In genomic region chr2:150204449-150204848, GRCh38 we compare ENCODE assay signal across 15 cellular contexts.
A peak's percentile ranks its signal among the peaks of the same experiment; 100 is the strongest.
DNase-seq lines count a peak whose midpoint lies in the region; ATAC-seq, FAIRE-seq and TF ChIP-seq lines count a peak whose summit lies in the region.
"Had no signal": no experiment of that assay in that cellular context is flagged by ENCODE, and none has a peak within 500 bp of the region (broad histone marks: within the 10 kb centered on the region; RNA-seq: fewer than 3 reads in every experiment).

No MANE protein-coding gene starts in this region.

- no peak for TF ChIP-seq POLR2A in HepG2 (IDR thresholded peaks at IDR 0.05; ENCODE audit: insufficient read depth in 1 of 2, low read depth in 2 of 2, low read length in 2 of 2)

- no peak overlapping the region for H3K4me2 ChIP-seq in HepG2 (ENCODE audit: low read depth, low read length)

- in situ Hi-C loops in HepG2 (cut with HindIII; ENCODE audit: extremely low pct_ligation_motif_present, low pct_unique_long_range_greater_than_20kb) = no loop called here

- H3K4me1 Mint-ChIP-seq in stimulated activated naive CD8-positive, alpha-beta T cell treated with anti-CD3 and anti-CD28 coated beads, Interleukin-15, amount 100 ng/mL, for 72 hours = no peaks in the 10 kb centered on the region
- H3K4me1 Mint-ChIP-seq in chondrocyte (ENCODE audit: low read depth) = peaks cover 8% of the 10 kb centered on the region
- H3K4me1 Mint-ChIP-seq: IgD-negative memory B cell had no signal

- H3K27me3 ChIP-seq in HepG2 (ENCODE audit: control insufficient read depth in 1 of 2, insufficient read depth in 2 of 2, low read length in 2 of 2) = no peaks in the 10 kb centered on the region

- H3K27ac ChIP-seq in HepG2 (ENCODE audit: extremely low read length, insufficient read depth, low read length) = no peak overlapping the region
- H3K27ac ChIP-seq: skin epidermis, VCaP had no signal

- no peak overlapping the region for H3K27ac Mint-ChIP-seq in stimulated activated naive CD8-positive, alpha-beta T cell treated with anti-CD3 and anti-CD28 coated beads, Interleukin-15, amount 100 ng/mL, for 72 hours
- H3K27ac Mint-ChIP-seq in chondrocyte (ENCODE audit: unreplicated experiment) = no peak overlapping the region
- H3K27ac Mint-ChIP-seq: CD4-positive, alpha-beta T cell; IgD-negative memory B cell; type B pancreatic cell had no signal

- FAIRE-seq in HepG2 (lab: Jason Lieb, UNC) = no peak
- FAIRE-seq: RCC 7860 had no signal

- ATAC-seq in HepG2 = no peak
- ATAC-seq in stimulated activated naive CD8-positive, alpha-beta T cell treated with anti-CD3 and anti-CD28 coated beads, Interleukin-15, amount 100 ng/mL, for 72 hours = no peak

- intact Hi-C loops in HepG2 (cut with micrococcal nuclease; ENCODE audit: unreplicated experiment) = no loop called here

- no peaks in the 10 kb centered on the region for H4K20me1 ChIP-seq in HepG2 (ENCODE audit: insufficient read depth, low read length)

- no peak for TF ChIP-seq CTCF in AG09309 (IDR thresholded peaks at IDR 0.05; ENCODE audit: control insufficient read depth, insufficient read depth, low read depth, low read length, missing control alignments)
- TF ChIP-seq CTCF in choroid plexus epithelial cell (conservative IDR thresholded peaks at IDR 0.05; ENCODE audit: low read depth, low read length) = no peak
- no peak for TF ChIP-seq CTCF in HepG2 (CRISPR knock-in tag; IDR thresholded peaks at IDR 0.05)
- no peak for TF ChIP-seq CTCF in chondrocyte (IDR thresholded peaks at IDR 0.05)

- no peaks in the 10 kb centered on the region for H3K36me3 ChIP-seq in HepG2 (replicated peaks in 1 of 2; ENCODE audit: control insufficient read depth in 1 of 2, insufficient read depth in 2 of 2, low read length in 2 of 2)

- BruUV-seq in HepG2 (replicated peaks; lab: Mats Ljungman, UMichigan) = no TSS peak

- no peak overlapping the region for H2AFZ ChIP-seq in HepG2 (ENCODE audit: low read length)

- peaks cover 38% of the 10 kb centered on the region for H3K9me3 ChIP-seq in HepG2 (ENCODE audit: low read length)

- no peaks in the 10 kb centered on the region for H3K79me2 ChIP-seq in HepG2 (ENCODE audit: insufficient read depth, low read length)

- no peaks in the 10 kb centered on the region for H3K4me1 ChIP-seq in HepG2 (ENCODE audit: insufficient read depth, low read length)

- no peak overlapping the region for H3K9ac ChIP-seq in HepG2 (ENCODE audit: insufficient read depth, low read depth, low read length)

- H3K4me3 ChIP-seq in AG09309 (ENCODE audit: control insufficient read depth, low read depth, low read length) = no peak overlapping the region
- H3K4me3 ChIP-seq in choroid plexus epithelial cell (ENCODE audit: low read depth, low read length) = no peak overlapping the region
- no peak overlapping the region for H3K4me3 ChIP-seq in HepG2 (replicated peaks in 1 of 3; ENCODE audit: insufficient read depth in 1 of 3, low read depth in 2 of 3, low read length in 3 of 3)
- H3K4me3 ChIP-seq: skin epidermis had no signal

- WGBS in HepG2 (ENCODE audit: low lambda C conversion rate) = 14% methylated on average over 3 of the region's 3 CpGs

- POLR2A ChIA-PET in HepG2 (lab: Yijun Ruan, JAX) = no interaction called here

- no peaks in the 10 kb centered on the region for H3K9me3 Mint-ChIP-seq in stimulated activated naive CD8-positive, alpha-beta T cell treated with anti-CD3 and anti-CD28 coated beads, Interleukin-15, amount 100 ng/mL, for 72 hours
- no peaks in the 10 kb centered on the region for H3K9me3 Mint-ChIP-seq in chondrocyte (ENCODE audit: low read depth)
- H3K9me3 Mint-ChIP-seq: type B pancreatic cell had no signal

- H3K27me3 Mint-ChIP-seq in stimulated activated naive CD8-positive, alpha-beta T cell treated with anti-CD3 and anti-CD28 coated beads, Interleukin-15, amount 100 ng/mL, for 72 hours = no peaks in the 10 kb centered on the region
- H3K27me3 Mint-ChIP-seq in chondrocyte (ENCODE audit: low read depth) = no peaks in the 10 kb centered on the region
- H3K27me3 Mint-ChIP-seq: CD4-positive, alpha-beta T cell; IgD-negative memory B cell; type B pancreatic cell had no signal

- no peaks in the 10 kb centered on the region for H3K36me3 Mint-ChIP-seq in chondrocyte (ENCODE audit: low read depth)
- H3K36me3 Mint-ChIP-seq: IgD-negative memory B cell, type B pancreatic cell had no signal

- H3K4me3 Mint-ChIP-seq in stimulated activated naive CD8-positive, alpha-beta T cell treated with anti-CD3 and anti-CD28 coated beads, Interleukin-15, amount 100 ng/mL, for 72 hours = no peak overlapping the region
- no peak overlapping the region for H3K4me3 Mint-ChIP-seq in chondrocyte (ENCODE audit: unreplicated experiment)
- H3K4me3 Mint-ChIP-seq: CD4-positive, alpha-beta T cell; IgD-negative memory B cell; type B pancreatic cell had no signal

- CTCF ChIA-PET in HepG2 (lab: Yijun Ruan, JAX; ENCODE audit: low intra/inter-chr PET ratio, low total read pairs) = no interaction called here

- no peak for TF ChIP-seq EP300 in HepG2 (IDR thresholded peaks at IDR 0.05; ENCODE audit: low read depth in 2 of 2, low read length in 2 of 2)
- TF ChIP-seq EP300 in HepG2 (CRISPR knock-in tag; IDR thresholded peaks at IDR 0.05; ENCODE audit: borderline replicate concordance) = no peak

- no peak for TF ChIP-seq RAD21 in HepG2 (CRISPR knock-in tag; IDR thresholded peaks at IDR 0.05)

- DNase-seq in AG09309 (ENCODE audit: low read depth) (peak; percentile 93), HuH-7 (ENCODE audit: low spot score) (peak; percentile 21), choroid plexus epithelial cell (ENCODE audit: low read depth) (peak; percentile 88), HepG2 (ENCODE audit: low spot score) (no peak), DMS114 treated with DMSO at 0.1 percent for 48 hours (lab: John Stamatoyannopoulos, UW; ENCODE audit: unreplicated experiment) (no peak), chondrocyte (ENCODE audit: low spot score) (no peak)
- no peak for DNase-seq in stimulated activated CD4-positive, alpha-beta T cell treated with anti-CD3 and anti-CD28 coated beads, Interleukin-15, amount 100 ng/mL, for 24 hours
- DNase-seq in stimulated activated naive CD8-positive, alpha-beta T cell treated with anti-CD3 and anti-CD28 coated beads, Interleukin-15, amount 100 ng/mL, for 72 hours = no peak
- DNase-seq: amygdala; CD4-positive, alpha-beta T cell had no signal

TF ChIP-seq in HepG2, 621 proteins besides CTCF, POLR2A, EP300 and RAD21:
- TF ChIP-seq CEBPB (IDR thresholded peaks at IDR 0.05; ENCODE audit: borderline replicate concordance, low read depth, low read length) (peak; percentile 75), ZNF773 (CRISPR knock-in tag; IDR thresholded peaks at IDR 0.05; ENCODE audit: borderline replicate concordance) (no peak)

Comparison
In these comparisons a context has a peak if more than half of its experiments do, and no peak if none do; other contexts are left out.
1. DNase-seq: peak in AG09309 (single experiment), HuH-7 (single experiment) and choroid plexus epithelial cell (single experiment); none in HepG2 (single experiment), DMS114 treated with DMSO at 0.1 percent for 48 hours (single experiment), stimulated activated CD4-positive, alpha-beta T cell treated with anti-CD3 and anti-CD28 coated beads, Interleukin-15, amount 100 ng/mL, for 24 hours (single experiment), stimulated activated naive CD8-positive, alpha-beta T cell treated with anti-CD3 and anti-CD28 coated beads, Interleukin-15, amount 100 ng/mL, for 72 hours (0 of 2) and chondrocyte (single experiment).